39 cellular contexts compared by ENCODE assay signal in genomic region chr19:14974488-14974887, GRCh38. TPM values are rescaled to one million over a fixed set of nuclear protein-coding genes. Genes with fewer than 3 reads are reported as not detected.
"Had no signal": no experiment of that assay in that cellular context is flagged by ENCODE, and none has a peak within 500 bp of the region (broad histone marks: within the 10 kb centered on the region; RNA-seq: fewer than 3 reads in every experiment).

No MANE protein-coding gene starts in this region.

- ATAC-seq: activated naive CD4-positive, alpha-beta T cell treated with anti-CD3 and anti-CD28 coated beads, Interleukin-2, amount 50 U/mL, for 72 hours; activated naive CD8-positive, alpha-beta T cell treated with anti-CD3 and anti-CD28 coated beads, Interleukin-2, amount 50 U/mL, for 24 hours; activated T-cell treated with anti-CD3 and anti-CD28 coated beads, Interleukin-2, amount 50 U/mL, for 4 hours; activated T-cell treated with anti-CD3 and anti-CD28 coated beads, Interleukin-2, amount 50 U/mL, for 72 hours; activated T-helper 17 cell treated with anti-CD3 and anti-CD28 coated beads, Interleukin-2, amount 50 U/mL, for 72 hours; body of pancreas had no signal

- H3K9me3 ChIP-seq: adrenal gland, ascending aorta, body of pancreas, breast epithelium had no signal

- H3K36me3 ChIP-seq: adrenal gland, ascending aorta, brain microvascular endothelial cell, breast epithelium, cardiac muscle cell had no signal

- FAIRE-seq: astrocyte, bronchial epithelial cell, colon had no signal

- DNase-seq: activated effector memory CD4-positive, alpha-beta T cell treated with anti-CD3 and anti-CD28 coated beads, Interleukin-2, amount 50 U/mL, for 16 hours; activated effector memory CD4-positive, alpha-beta T cell treated with Interleukin-2 at 50 U/mL for 16 hours; activated gamma-delta T cell; activated gamma-delta T cell treated with Interleukin-2 at 50 U/mL for 16 hours; activated naive CD4-positive, alpha-beta T cell; activated naive CD4-positive, alpha-beta T cell treated with anti-CD3 and anti-CD28 coated beads for 36 hours; activated naive CD4-positive, alpha-beta T cell treated with anti-CD3 and anti-CD28 coated beads, Interleukin-2, amount 10 ng/mL, durations not matched to agents 7 days and 5 days; activated naive CD4-positive, alpha-beta T cell treated with anti-CD3 and anti-CD28 coated beads, Interleukin-2, amount 50 U/mL, for 16 hours; activated naive CD4-positive, alpha-beta T cell treated with Interleukin-2 at 50 U/mL for 16 hours; activated naive CD8-positive, alpha-beta T cell treated with anti-CD3 and anti-CD28 coated beads for 36 hours; activated naive CD8-positive, alpha-beta T cell treated with anti-CD3 and anti-CD28 coated beads, Interleukin-2, amount 10 ng/mL, durations not matched to agents 7 days and 5 days; activated naive CD8-positive, alpha-beta T cell treated with anti-CD3 and anti-CD28 coated beads, Interleukin-2, amount 50 U/mL, for 24 hours; activated T-cell treated with anti-CD3 and anti-CD28 coated beads, Interleukin-2, amount 50 U/mL, for 4 hours; activated T-cell treated with anti-CD3 and anti-CD28 coated beads, Interleukin-2, amount 50 U/mL, for 48 hours; activated T-cell treated with anti-CD3 and anti-CD28 coated beads, Interleukin-2, amount 50 U/mL, for 72 hours; adrenal gland; amniotic stem cell; amygdala; anterior cingulate cortex; aorta; body of pancreas; brain microvascular endothelial cell; caudate nucleus; central memory CD4-positive, alpha-beta T cell; cerebellar nuclear complex had no signal

- H3K27ac ChIP-seq: adrenal gland, ascending aorta, body of pancreas, brain microvascular endothelial cell, breast epithelium, cardiac muscle cell had no signal

- H3K4me1 ChIP-seq: adrenal gland, ascending aorta, body of pancreas, breast epithelium had no signal

- H3K27me3 ChIP-seq: ascending aorta, brain microvascular endothelial cell had no signal

- H3K4me3 ChIP-seq: adrenal gland, ascending aorta, body of pancreas, breast epithelium, cardiac muscle cell had no signal

RNA-seq across cellular contexts. Expression of gene SLC1A6, which starts 5.2 kb away (rescaled TPM):
- total RNA-seq: activated naive CD4-positive, alpha-beta T cell treated with anti-CD3 and anti-CD28 coated beads for 36 hours; activated naive CD4-positive, alpha-beta T cell treated with anti-CD3 and anti-CD28 coated beads, Interleukin-2, amount 50 U/mL, for 72 hours; activated naive CD8-positive, alpha-beta T cell treated with anti-CD3 and anti-CD28 coated beads for 36 hours; activated naive CD8-positive, alpha-beta T cell treated with anti-CD3 and anti-CD28 coated beads, Interleukin-2, amount 10 ng/mL, durations not matched to agents 7 days and 5 days; activated T-cell treated with anti-CD3 and anti-CD28 coated beads, Interleukin-2, amount 50 U/mL, for 4 hours; activated T-cell treated with anti-CD3 and anti-CD28 coated beads, Interleukin-2, amount 50 U/mL, for 72 hours; activated T-helper 1 cell treated with anti-CD3 and anti-CD28 coated beads, Interleukin-12 subunit alpha, Interleukin-12 subunit beta, Interleukin-2, Interleukin-4 antibody, amounts not matched to agents 30 ng/mL and 10 ng/mL and 1 ng/mL, durations not matched to agents 14 hours and 24 hours and 36 hours; activated T-helper 17 cell treated with anti-CD3 and anti-CD28 coated beads, Interleukin-2, amount 50 U/mL, for 72 hours; activated T-helper 2 cell treated with anti-CD3 and anti-CD28 coated beads, Interferon-gamma antibody, Interleukin-2, Interleukin-4, amounts not matched to agents 10 μg/mL and 5 μg/mL and 100 μg/mL, durations not matched to agents 14 hours and 24 hours and 36 hours; adrenal gland; aorta; ascending aorta; body of pancreas; breast epithelium; bronchial epithelial cell; cardiac septum; chondrocyte had no signal
- polyA plus RNA-seq: adipose tissue, adrenal gland had no signal

RNA-seq across cellular contexts. Expression of gene OR7C2, which starts 33.2 kb away (rescaled TPM):
- total RNA-seq: activated naive CD4-positive, alpha-beta T cell treated with anti-CD3 and anti-CD28 coated beads for 36 hours; activated naive CD4-positive, alpha-beta T cell treated with anti-CD3 and anti-CD28 coated beads, Interleukin-2, amount 50 U/mL, for 72 hours; activated naive CD8-positive, alpha-beta T cell treated with anti-CD3 and anti-CD28 coated beads for 36 hours; activated naive CD8-positive, alpha-beta T cell treated with anti-CD3 and anti-CD28 coated beads, Interleukin-2, amount 10 ng/mL, durations not matched to agents 7 days and 5 days; activated T-cell treated with anti-CD3 and anti-CD28 coated beads, Interleukin-2, amount 50 U/mL, for 4 hours; activated T-cell treated with anti-CD3 and anti-CD28 coated beads, Interleukin-2, amount 50 U/mL, for 72 hours; activated T-helper 1 cell treated with anti-CD3 and anti-CD28 coated beads, Interleukin-12 subunit alpha, Interleukin-12 subunit beta, Interleukin-2, Interleukin-4 antibody, amounts not matched to agents 30 ng/mL and 10 ng/mL and 1 ng/mL, durations not matched to agents 14 hours and 24 hours and 36 hours; activated T-helper 17 cell treated with anti-CD3 and anti-CD28 coated beads, Interleukin-2, amount 50 U/mL, for 72 hours; activated T-helper 2 cell treated with anti-CD3 and anti-CD28 coated beads, Interferon-gamma antibody, Interleukin-2, Interleukin-4, amounts not matched to agents 10 μg/mL and 5 μg/mL and 100 μg/mL, durations not matched to agents 14 hours and 24 hours and 36 hours; adrenal gland; aorta; ascending aorta; astrocyte; body of pancreas; breast epithelium; bronchial epithelial cell; cardiac muscle cell; cardiac septum; cerebellum; chondrocyte had no signal
- polyA plus RNA-seq: adipose tissue, adrenal gland, aorta, cardiac muscle cell had no signal
